ENCODE assay signal across 8 cellular contexts in genomic region chr20:17682889-17683198, GRCh38. TPM values are rescaled to one million over a fixed set of nuclear protein-coding genes. Genes with fewer than 3 reads are reported as not detected.
A peak's percentile ranks its signal among the peaks of the same experiment; 100 is the strongest.
DNase-seq lines count a peak whose midpoint lies in the region; ATAC-seq and TF ChIP-seq lines count a peak whose summit lies in the region.

No MANE protein-coding gene starts in this region.

- H3K9me3 Mint-ChIP-seq in T-cell = no peaks in the 10 kb centered on the region

- POLR2A ChIA-PET in T-cell (lab: Charles Lee) = interaction anchor here (0.6 to 0.9 kb wide), 4 partner anchors 18 to 825 kb away, joined by 3 to 5 read pairs (median 5); partner anchors contain the start of gene SEC23B (in 1 of the 2)

- no peak for TF ChIP-seq POLR2A in gastrocnemius medialis (IDR thresholded peaks at IDR 0.05)

- intact Hi-C loops in gastrocnemius medialis (cut with DNase I; ENCODE audit: low total_unique reads) = loop anchor here (1.0 to 10.0 kb wide), 5 partner anchors 113 to 452 kb away; partner anchors contain the start of genes DSTN, KAT14, MGME1 and PET117

- no peaks in the 10 kb centered on the region for H3K36me3 ChIP-seq in gastrocnemius medialis

- peaks cover 28 to 41% of the 10 kb centered on the region in 2 donors for H3K27me3 Mint-ChIP-seq in T-cell

- H3K4me1 Mint-ChIP-seq in T-cell = peaks cover 17 to 26% (median 24%) of the 10 kb centered on the region in 3 donors

- H3K27ac ChIP-seq in gastrocnemius medialis = peak overlapping the region; percentile 76 to 86 (median 82)

- in situ Hi-C loops in gastrocnemius medialis (cut with MboI; ENCODE audit: low sequenced_read_pairs in 4 of 4) = loop anchor here in 2 of 4 donors (25.0 kb wide), 4 partner anchors 104 to 604 kb away; partner anchors contain the start of gene ZNF133 (in 1 of the 2)
- in situ Hi-C loops in G401 (cut with HindIII; ENCODE audit: low sequenced_read_pairs) = no loop called here

- peak overlapping the region; percentile 83 to 85 (median 84) for H3K4me3 Mint-ChIP-seq in T-cell

- H3K4me1 ChIP-seq in gastrocnemius medialis = peaks cover 7 to 13% of the 10 kb centered on the region in 2 donors

- peak overlapping the region; percentile 71 to 75 for H3K27ac Mint-ChIP-seq in T-cell

- TF ChIP-seq CTCF in GM12875 (IDR thresholded peaks at IDR 0.05; ENCODE audit: borderline replicate concordance, insufficient read depth, low read depth, low read length) = no peak
- no peak for TF ChIP-seq CTCF in fibroblast of the aortic adventitia (IDR thresholded peaks at IDR 0.05; ENCODE audit: insufficient read depth, low read length)
- TF ChIP-seq CTCF in gastrocnemius medialis (IDR thresholded peaks at IDR 0.05 in 4 of 5, conservative IDR thresholded peaks at IDR 0.05 in 1 of 5) = no peak

- H3K4me3 ChIP-seq in GM12875 (ENCODE audit: low read depth, low read length) = peak overlapping the region; percentile 73
- peak overlapping the region; percentile 71 for H3K4me3 ChIP-seq in fibroblast of the aortic adventitia (ENCODE audit: low read depth, low read length)
- peak overlapping the region; percentile 65 to 80 (median 70) for H3K4me3 ChIP-seq in gastrocnemius medialis

- no peaks in the 10 kb centered on the region for H3K27me3 ChIP-seq in gastrocnemius medialis

- ATAC-seq in T-cell (replicated peaks in 1 of 4) = no peak
- no peak for ATAC-seq in gastrocnemius medialis
- no peak for ATAC-seq in HG02852 (IDR thresholded peaks at IDR 0.05; ENCODE audit: unreplicated experiment)
- no peak for ATAC-seq in HG03571 (IDR thresholded peaks at IDR 0.05; ENCODE audit: unreplicated experiment)

- CTCF ChIA-PET in T-cell (lab: Charles Lee) = interaction anchor here (0.5 to 2.2 kb wide), 38 partner anchors 9 to 811 kb away, joined by 3 to 19 read pairs (median 4); partner anchors contain the start of genes BANF2 (in 1 of the 2), DSTN (in 1 of the 2), DZANK1 (in 1 of the 2) and KAT14 (in 1 of the 2)

- H3K36me3 Mint-ChIP-seq in T-cell = no peaks in the 10 kb centered on the region

- no peak for DNase-seq in T-cell
- no peak for DNase-seq in fibroblast of the aortic adventitia (ENCODE audit: low read depth)
- no peak for DNase-seq in gastrocnemius medialis
- no peak for DNase-seq in G401 (ENCODE audit: low spot score)
- DNase-seq in retina = no peak

- no peaks in the 10 kb centered on the region for H3K9me3 ChIP-seq in gastrocnemius medialis

RNA-seq across cellular contexts. Expression of gene RRBP1, which starts 0.8 kb away (rescaled TPM):
- total RNA-seq in T-cell = 10 to 100 TPM; 26.3 to 32.4 (median 30.1) TPM
- total RNA-seq in fibroblast of the aortic adventitia (ENCODE audit: low replicate concordance) = 95.5 and 171 TPM in 2 replicates
- total RNA-seq in gastrocnemius medialis = 10 to 100 TPM; 14.1 to 22.7 (median 17.9) TPM
- 49.2 and 67.8 TPM in 2 replicates for total RNA-seq in G401 (2014; rRNA removed; shearing (Covaris generic))

RNA-seq across cellular contexts. Expression of gene BANF2, which starts 16.9 kb away (rescaled TPM):
- total RNA-seq in T-cell (not detected), fibroblast of the aortic adventitia (ENCODE audit: low replicate concordance) (not detected in 2 replicates), gastrocnemius medialis (not detected)
- not detected in 2 replicates for total RNA-seq in G401 (2014; rRNA removed; shearing (Covaris generic))
